24 cellular contexts compared by ENCODE assay signal in genomic region chr3:103873897-103874545, GRCh38.
DNase-seq lines count a peak whose midpoint lies in the region; ATAC-seq, FAIRE-seq and TF ChIP-seq lines count a peak whose summit lies in the region.
"Had no signal": no experiment of that assay in that cellular context is flagged by ENCODE, and none has a peak within 500 bp of the region (broad histone marks: within the 10 kb centered on the region; RNA-seq: fewer than 3 reads in every experiment).

No MANE protein-coding gene starts in this region.

- H3K4me3 Mint-ChIP-seq in stimulated activated memory B cell treated with anti-CD40 and anti-IgM and Interleukin-4, amounts not matched to agents 10 μg/mL and 1 μg/mL and 100 μg/mL, for 72 hours = no peak overlapping the region
- H3K4me3 Mint-ChIP-seq in Calu3 (ENCODE audit: low read depth, unreplicated experiment) = no peak overlapping the region
- H3K4me3 Mint-ChIP-seq: CD8-positive, alpha-beta T cell; GM23338; H9 had no signal

- CTCF ChIA-PET in Calu3 (lab: Charles Lee) = no interaction called here

- H3K4me1 Mint-ChIP-seq in stimulated activated memory B cell treated with anti-CD40 and anti-IgM and Interleukin-4, amounts not matched to agents 10 μg/mL and 1 μg/mL and 100 μg/mL, for 72 hours = no peaks in the 10 kb centered on the region
- no peaks in the 10 kb centered on the region for H3K4me1 Mint-ChIP-seq in Calu3 (ENCODE audit: low read depth, unreplicated experiment)
- H3K4me1 Mint-ChIP-seq: GM23338, H9 had no signal

- no peak for TF ChIP-seq CTCF in Calu3 (IDR thresholded peaks at IDR 0.05; ENCODE audit: unreplicated experiment)

- peak; percentile 50 for ATAC-seq in stimulated activated memory B cell treated with anti-CD40 and anti-IgM and Interleukin-4, amounts not matched to agents 10 μg/mL and 1 μg/mL and 100 μg/mL, for 72 hours
- ATAC-seq: CD8-positive, alpha-beta T cell; GM23338 had no signal

- BruUV-seq in Calu3 (replicated peaks; lab: Mats Ljungman, UMichigan) = no TSS peak

- no peak for DNase-seq in HTR-8/SVneo (ENCODE audit: insufficient read length, low spot score)
- peak; percentile 11 for DNase-seq in astrocyte of the hippocampus (ENCODE audit: low read depth, low spot score)
- peak; percentile 13 for DNase-seq in kidney glomerular epithelial cell (lab: John Stamatoyannopoulos, UW)
- DNase-seq in stimulated activated CD4-positive, alpha-beta T cell treated with anti-CD3 and anti-CD28 coated beads, Interleukin-4, amount 100 ng/mL, for 24 hours = no peak
- DNase-seq in cerebellar nuclear complex (lab: John Stamatoyannopoulos, UW) = no peak
- DNase-seq in posterior cingulate gyrus = no peak
- DNase-seq in Calu3 = no peak
- DNase-seq: Caco-2; CD8-positive, alpha-beta T cell; DMS 273 treated with DMSO at 0.1 percent for 48 hours; DMS79 treated with DMSO at 0.1 percent for 48 hours; H9; NCI-H1048; NCI-H1417; NCI-H1694; NCI-H2029 treated with DMSO at 0.1 percent for 48 hours; NCI-H510A; NCI-H69; OCI-M1; Peyer's patch; SHP77 treated with DMSO at 0.1 percent for 48 hours had no signal

- H3K27me3 Mint-ChIP-seq in stimulated activated memory B cell treated with anti-CD40 and anti-IgM and Interleukin-4, amounts not matched to agents 10 μg/mL and 1 μg/mL and 100 μg/mL, for 72 hours = no peaks in the 10 kb centered on the region
- no peaks in the 10 kb centered on the region for H3K27me3 Mint-ChIP-seq in Calu3 (ENCODE audit: unreplicated experiment)

- intact Hi-C loops in posterior cingulate gyrus (cut with DNase I) = no loop called here
- intact Hi-C loops in Calu3 (cut with micrococcal nuclease; ENCODE audit: unreplicated experiment) = no loop called here

- peaks cover 7% of the 10 kb centered on the region for H3K9me3 Mint-ChIP-seq in stimulated activated memory B cell treated with anti-CD40 and anti-IgM and Interleukin-4, amounts not matched to agents 10 μg/mL and 1 μg/mL and 100 μg/mL, for 72 hours
- H3K9me3 Mint-ChIP-seq in Calu3 (ENCODE audit: low read depth, unreplicated experiment) = no peaks in the 10 kb centered on the region
- H3K9me3 Mint-ChIP-seq: CD8-positive, alpha-beta T cell; GM23338; H9 had no signal

- no peaks in the 10 kb centered on the region for H3K36me3 Mint-ChIP-seq in stimulated activated memory B cell treated with anti-CD40 and anti-IgM and Interleukin-4, amounts not matched to agents 10 μg/mL and 1 μg/mL and 100 μg/mL, for 72 hours
- H3K36me3 Mint-ChIP-seq in Calu3 (ENCODE audit: insufficient read depth, unreplicated experiment) = no peaks in the 10 kb centered on the region
- H3K36me3 Mint-ChIP-seq: CD8-positive, alpha-beta T cell had no signal

- peak; percentile 72 for FAIRE-seq in HTR-8/SVneo (lab: Jason Lieb, UNC)
- FAIRE-seq: GM19239 had no signal

- no peak overlapping the region for H3K27ac Mint-ChIP-seq in stimulated activated memory B cell treated with anti-CD40 and anti-IgM and Interleukin-4, amounts not matched to agents 10 μg/mL and 1 μg/mL and 100 μg/mL, for 72 hours
- no peak overlapping the region for H3K27ac Mint-ChIP-seq in Calu3 (ENCODE audit: unreplicated experiment)
- H3K27ac Mint-ChIP-seq: CD8-positive, alpha-beta T cell; GM23338 had no signal

Comparison
In these comparisons a context has a peak if more than half of its experiments do, and no peak if none do; other contexts are left out.
1. DNase-seq: peak in astrocyte of the hippocampus (single experiment) and kidney glomerular epithelial cell (single experiment); none in HTR-8/SVneo (single experiment), stimulated activated CD4-positive, alpha-beta T cell treated with anti-CD3 and anti-CD28 coated beads, Interleukin-4, amount 100 ng/mL, for 24 hours (single experiment), cerebellar nuclear complex (0 of 2), posterior cingulate gyrus (0 of 10) and Calu3 (single experiment).